ENCODE assay signal across 19 cellular contexts in genomic region chr4:48137766-48138349, GRCh38. TPM values are rescaled to one million over a fixed set of nuclear protein-coding genes. Genes with fewer than 3 reads are reported as not detected.
DNase-seq lines count a peak whose midpoint lies in the region; ATAC-seq and TF ChIP-seq lines count a peak whose summit lies in the region.
"Had no signal": no experiment of that assay in that cellular context is flagged by ENCODE, and none has a peak within 500 bp of the region (broad histone marks: within the 10 kb centered on the region; RNA-seq: fewer than 3 reads in every experiment).

No MANE protein-coding gene starts in this region.

- no peaks in the 10 kb centered on the region for H3K79me2 ChIP-seq in Loucy (ENCODE audit: insufficient read depth, low read length)
- H3K79me2 ChIP-seq: hepatocyte had no signal

- peak; percentile 25 to 42 for ATAC-seq in natural killer cell treated with Interleukin-12 subunit alpha and Interleukin-12 subunit beta and Interleukin-15 and Interleukin-18, amount 100 ng/mL, for 72 hours
- ATAC-seq: Panc1 had no signal

- H3K4me3 ChIP-seq in CD8-positive, alpha-beta memory T cell (ENCODE audit: low read length) = peak overlapping the region; percentile 23
- no peak overlapping the region for H3K4me3 ChIP-seq in Loucy (ENCODE audit: low read length, poor library complexity, severe bottlenecking)
- H3K4me3 ChIP-seq in suprapubic skin = no peak overlapping the region
- H3K4me3 ChIP-seq: hepatocyte, prostate gland had no signal

- no peaks in the 10 kb centered on the region for H3K9me3 ChIP-seq in CD8-positive, alpha-beta memory T cell (ENCODE audit: low read length)
- H3K9me3 ChIP-seq in Loucy (ENCODE audit: insufficient read depth, low read depth, low read length) (no peaks in the 10 kb centered on the region), suprapubic skin (no peaks in the 10 kb centered on the region)
- H3K9me3 ChIP-seq: prostate gland, SK-N-SH had no signal

- H3K4me1 ChIP-seq in CD8-positive, alpha-beta memory T cell (ENCODE audit: insufficient read depth, low read length) = peaks cover 67% of the 10 kb centered on the region
- peaks cover 42% of the 10 kb centered on the region for H3K4me1 ChIP-seq in Loucy (ENCODE audit: insufficient read depth, low read length, poor library complexity, severe bottlenecking)
- no peaks in the 10 kb centered on the region for H3K4me1 ChIP-seq in suprapubic skin
- H3K4me1 ChIP-seq: prostate gland had no signal

- H3K4me1 Mint-ChIP-seq in CD8-positive, alpha-beta memory T cell = peaks cover 67 to 83% (median 77%) of the 10 kb centered on the region in 3 donors
- H3K4me1 Mint-ChIP-seq in activated T-helper 2 cell treated with anti-CD3 and anti-CD28 coated beads, Interferon-gamma antibody, Interleukin-2, Interleukin-4, amounts not matched to agents 10 μg/mL and 5 μg/mL and 100 μg/mL, durations not matched to agents 14 hours and 24 hours and 36 hours (ENCODE audit: low read depth) = peaks cover 63% of the 10 kb centered on the region
- peaks cover 59 to 70% of the 10 kb centered on the region in 2 donors for H3K4me1 Mint-ChIP-seq in natural killer cell treated with Interleukin-12 subunit alpha and Interleukin-12 subunit beta and Interleukin-15 and Interleukin-18, amount 100 ng/mL, for 72 hours (ENCODE audit: low read depth in 2 of 2)

- CTCF ChIA-PET in CD8-positive, alpha-beta memory T cell (lab: Charles Lee) = interaction anchor here (1.2 to 7.0 kb wide), 2 partner anchors 11 to 28 kb away, joined by 3 to 109 read pairs; no protein-coding TSS in a partner anchor

- peak overlapping the region; percentile 83 to 99 (median 92) for H3K27ac Mint-ChIP-seq in CD8-positive, alpha-beta memory T cell
- H3K27ac Mint-ChIP-seq in activated T-helper 2 cell treated with anti-CD3 and anti-CD28 coated beads, Interferon-gamma antibody, Interleukin-2, Interleukin-4, amounts not matched to agents 10 μg/mL and 5 μg/mL and 100 μg/mL, durations not matched to agents 14 hours and 24 hours and 36 hours = peak overlapping the region; percentile 72
- peak overlapping the region; percentile 88 to 93 for H3K27ac Mint-ChIP-seq in natural killer cell treated with Interleukin-12 subunit alpha and Interleukin-12 subunit beta and Interleukin-15 and Interleukin-18, amount 100 ng/mL, for 72 hours
- H3K27ac Mint-ChIP-seq: brain had no signal

- H3K9me3 Mint-ChIP-seq in CD8-positive, alpha-beta memory T cell = no peaks in the 10 kb centered on the region
- no peaks in the 10 kb centered on the region for H3K9me3 Mint-ChIP-seq in activated T-helper 2 cell treated with anti-CD3 and anti-CD28 coated beads, Interferon-gamma antibody, Interleukin-2, Interleukin-4, amounts not matched to agents 10 μg/mL and 5 μg/mL and 100 μg/mL, durations not matched to agents 14 hours and 24 hours and 36 hours
- H3K9me3 Mint-ChIP-seq in natural killer cell treated with Interleukin-12 subunit alpha and Interleukin-12 subunit beta and Interleukin-15 and Interleukin-18, amount 100 ng/mL, for 72 hours = no peaks in the 10 kb centered on the region
- H3K9me3 Mint-ChIP-seq: brain, memory B cell had no signal

- no peaks in the 10 kb centered on the region for H3K27me3 ChIP-seq in CD8-positive, alpha-beta memory T cell (ENCODE audit: insufficient read depth, low read length, poor library complexity, severe bottlenecking)
- H3K27me3 ChIP-seq in Loucy (ENCODE audit: insufficient read depth, low read length, poor library complexity, severe bottlenecking) (no peaks in the 10 kb centered on the region), suprapubic skin (no peaks in the 10 kb centered on the region)
- H3K27me3 ChIP-seq: hepatocyte had no signal

- no peaks in the 10 kb centered on the region for H3K27me3 Mint-ChIP-seq in CD8-positive, alpha-beta memory T cell
- H3K27me3 Mint-ChIP-seq in activated T-helper 2 cell treated with anti-CD3 and anti-CD28 coated beads, Interferon-gamma antibody, Interleukin-2, Interleukin-4, amounts not matched to agents 10 μg/mL and 5 μg/mL and 100 μg/mL, durations not matched to agents 14 hours and 24 hours and 36 hours (ENCODE audit: low read depth) = no peaks in the 10 kb centered on the region
- H3K27me3 Mint-ChIP-seq in natural killer cell treated with Interleukin-12 subunit alpha and Interleukin-12 subunit beta and Interleukin-15 and Interleukin-18, amount 100 ng/mL, for 72 hours = no peaks in the 10 kb centered on the region
- H3K27me3 Mint-ChIP-seq: memory B cell had no signal

- H3K27ac ChIP-seq in CD8-positive, alpha-beta memory T cell (ENCODE audit: low read depth, low read length) = no peak overlapping the region
- no peak overlapping the region for H3K27ac ChIP-seq in suprapubic skin
- H3K27ac ChIP-seq: hepatocyte, prostate gland had no signal

- H2AFZ ChIP-seq in Loucy (ENCODE audit: low read length) = no peak overlapping the region
- H2AFZ ChIP-seq: hepatocyte had no signal

- no peak for TF ChIP-seq EP300 in suprapubic skin (IDR thresholded peaks at IDR 0.05)

- TF ChIP-seq CTCF in Loucy (conservative IDR thresholded peaks at IDR 0.05; ENCODE audit: low read length) (no peak), suprapubic skin (IDR thresholded peaks at IDR 0.05) (no peak)

- no peaks in the 10 kb centered on the region for H3K9me2 ChIP-seq in Loucy (replicated peaks; ENCODE audit: low read depth, low read length)
- H3K9me2 ChIP-seq: SK-N-SH had no signal

- no peaks in the 10 kb centered on the region for H4K20me1 ChIP-seq in Loucy (ENCODE audit: insufficient read depth, low read length, poor library complexity, severe bottlenecking)

- WGBS in suprapubic skin = 92% methylated on average over 2 of the region's 2 CpGs

- H3K9ac ChIP-seq in Loucy (ENCODE audit: low read depth, low read length, poor library complexity, severe bottlenecking) = peak overlapping the region; percentile 19
- H3K9ac ChIP-seq: SK-N-SH had no signal

- H3K4me3 Mint-ChIP-seq in CD8-positive, alpha-beta memory T cell = peak overlapping the region; percentile 45 to 74 (median 68)
- H3K4me3 Mint-ChIP-seq in activated T-helper 2 cell treated with anti-CD3 and anti-CD28 coated beads, Interferon-gamma antibody, Interleukin-2, Interleukin-4, amounts not matched to agents 10 μg/mL and 5 μg/mL and 100 μg/mL, durations not matched to agents 14 hours and 24 hours and 36 hours (ENCODE audit: low read depth) = no peak overlapping the region
- H3K4me3 Mint-ChIP-seq in natural killer cell treated with Interleukin-12 subunit alpha and Interleukin-12 subunit beta and Interleukin-15 and Interleukin-18, amount 100 ng/mL, for 72 hours = peak overlapping the region; percentile 68
- H3K4me3 Mint-ChIP-seq: brain, memory B cell had no signal

- DNase-seq in CD8-positive, alpha-beta memory T cell = peak in 1 of 5 donors; percentile 53
- no peak for DNase-seq in activated T-helper 2 cell treated with anti-CD3 and anti-CD28 coated beads, Interferon-gamma antibody, Interleukin-2, Interleukin-4, amounts not matched to agents 10 μg/mL and 5 μg/mL and 100 μg/mL, durations not matched to agents 14 hours and 24 hours and 36 hours (ENCODE audit: low spot score)
- DNase-seq in natural killer cell treated with Interleukin-12 subunit alpha and Interleukin-12 subunit beta and Interleukin-15 and Interleukin-18, amount 100 ng/mL, for 72 hours (ENCODE audit: low spot score) = no peak
- no peak for DNase-seq in SKM-1 treated with dmso at 0.1 percent for 144 hours (lab: John Stamatoyannopoulos, UW; ENCODE audit: unreplicated experiment)
- DNase-seq in suprapubic skin (ENCODE audit: low spot score in 2 of 2) = no peak
- DNase-seq in NCI-H82 (lab: John Stamatoyannopoulos, UW) = no peak
- DNase-seq: cortex of kidney; NCI-H1436 treated with DMSO at 0.1 percent for 48 hours; NCI-H774; SK-N-SH; stimulated activated CD4-positive, alpha-beta T cell treated with anti-CD3 and anti-CD28 coated beads, Interleukin-4, amount 100 ng/mL, for 1 hour; substantia nigra had no signal

- intact Hi-C loops in activated T-helper 2 cell treated with anti-CD3 and anti-CD28 coated beads, Interferon-gamma antibody, Interleukin-2, Interleukin-4, amounts not matched to agents 10 μg/mL and 5 μg/mL and 100 μg/mL, durations not matched to agents 14 hours and 24 hours and 36 hours (cut with micrococcal nuclease) = loop anchor here (2.0 kb wide), 3 partner anchors 31 to 105 kb away; no protein-coding TSS in a partner anchor

- no peak for TF ChIP-seq POLR2A in suprapubic skin (IDR thresholded peaks at IDR 0.05)

- H3F3A ChIP-seq in Loucy (ENCODE audit: low read depth) = peaks cover 9% of the 10 kb centered on the region; the same call in 1 of the 2 replicates

- H3K36me3 Mint-ChIP-seq in CD8-positive, alpha-beta memory T cell = peaks cover 0 to 5% (median 0%) of the 10 kb centered on the region in 3 donors
- peaks cover 5% of the 10 kb centered on the region for H3K36me3 Mint-ChIP-seq in activated T-helper 2 cell treated with anti-CD3 and anti-CD28 coated beads, Interferon-gamma antibody, Interleukin-2, Interleukin-4, amounts not matched to agents 10 μg/mL and 5 μg/mL and 100 μg/mL, durations not matched to agents 14 hours and 24 hours and 36 hours (ENCODE audit: low read depth)
- H3K36me3 Mint-ChIP-seq in natural killer cell treated with Interleukin-12 subunit alpha and Interleukin-12 subunit beta and Interleukin-15 and Interleukin-18, amount 100 ng/mL, for 72 hours = no peaks in the 10 kb centered on the region
- H3K36me3 Mint-ChIP-seq: brain had no signal

- H3K36me3 ChIP-seq in CD8-positive, alpha-beta memory T cell (ENCODE audit: insufficient read depth, low read length) = no peaks in the 10 kb centered on the region
- peaks cover 59% of the 10 kb centered on the region for H3K36me3 ChIP-seq in Loucy (ENCODE audit: insufficient read depth, low read length)
- H3K36me3 ChIP-seq in suprapubic skin = peaks cover 19% of the 10 kb centered on the region
- H3K36me3 ChIP-seq: prostate gland had no signal

- POLR2A ChIA-PET in CD8-positive, alpha-beta memory T cell (lab: Charles Lee) = interaction anchor here (1.3 to 3.3 kb wide), 2 partner anchors 9 to 19 kb away, joined by 3 to 20 read pairs; no protein-coding TSS in a partner anchor

- no peak overlapping the region for H3K4me2 ChIP-seq in Loucy (ENCODE audit: low read depth, low read length, poor library complexity, severe bottlenecking)
- H3K4me2 ChIP-seq: hepatocyte, SK-N-SH had no signal

RNA-seq across cellular contexts. Expression of gene TXK, which starts 3.8 kb away (rescaled TPM):
- total RNA-seq in CD8-positive, alpha-beta memory T cell = 1 to 10 TPM; 6.0 to 6.4 TPM
- 70.0 TPM for polyA plus RNA-seq in CD8-positive, alpha-beta memory T cell
- total RNA-seq in activated T-helper 2 cell treated with anti-CD3 and anti-CD28 coated beads, Interferon-gamma antibody, Interleukin-2, Interleukin-4, amounts not matched to agents 10 μg/mL and 5 μg/mL and 100 μg/mL, durations not matched to agents 14 hours and 24 hours and 36 hours = 0.76 and 1.8 TPM in 2 replicates
- 10 to 100 TPM; 26.1 to 60.2 TPM for total RNA-seq in natural killer cell treated with Interleukin-12 subunit alpha and Interleukin-12 subunit beta and Interleukin-15 and Interleukin-18, amount 100 ng/mL, for 72 hours
- 1 to 10 TPM; 1.6 to 6.8 (median 3.3) TPM for total RNA-seq in suprapubic skin
- polyA plus RNA-seq: neural cell had no signal
